1 cellular context compared by ENCODE assay signal in genomic region chr10:7703140-7703539, GRCh38.
TF ChIP-seq lines count a peak whose summit lies in the region.

Gene ITIH2 (plus strand): TSS chr10:7703316. CDS start chr10:7703435, 119 bp downstream.

TF ChIP-seq in HepG2, 621 proteins besides CTCF, POLR2A, EP300 and RAD21 (continued from another document and continues in another):
- peak; percentile 90 for TF ChIP-seq ZNF362 (CRISPR knock-in tag; IDR thresholded peaks at IDR 0.05; ENCODE audit: borderline replicate concordance)
- TF ChIP-seq RNF2 (conservative IDR thresholded peaks at IDR 0.05; ENCODE audit: low read depth), result no peak
- TF ChIP-seq CBFB (CRISPR knock-in tag; IDR thresholded peaks at IDR 0.05), result no peak
- no peak for TF ChIP-seq SP1 (IDR thresholded peaks at IDR 0.05)
- no peak for TF ChIP-seq SP1 (CRISPR knock-in tag; IDR thresholded peaks at IDR 0.05)
- TF ChIP-seq ZNF672 (CRISPR knock-in tag; IDR thresholded peaks at IDR 0.05), result no peak
- peak; percentile 83 for TF ChIP-seq NFIC (IDR thresholded peaks at IDR 0.05; ENCODE audit: low read length)
- no peak for TF ChIP-seq MATR3 (CRISPR knock-in tag; IDR thresholded peaks at IDR 0.05)
- TF ChIP-seq ATF6 (CRISPR knock-in tag; conservative IDR thresholded peaks at IDR 0.05), result no peak
- no peak for TF ChIP-seq DBP (CRISPR knock-in tag; IDR thresholded peaks at IDR 0.05; ENCODE audit: not compliant biosample characterization)
- peak; percentile 94 for TF ChIP-seq ISL2 (CRISPR knock-in tag; IDR thresholded peaks at IDR 0.05)
- TF ChIP-seq SMAD9 (CRISPR knock-in tag; IDR thresholded peaks at IDR 0.05), result no peak
- TF ChIP-seq ARHGAP35 (CRISPR knock-in tag; IDR thresholded peaks at IDR 0.05; ENCODE audit: borderline replicate concordance), result no peak
- no peak for TF ChIP-seq ZNF235 (CRISPR knock-in tag; IDR thresholded peaks at IDR 0.05; ENCODE audit: borderline replicate concordance)
- TF ChIP-seq HMGA1 (CRISPR knock-in tag; conservative IDR thresholded peaks at IDR 0.05), result no peak
- TF ChIP-seq FOSL1 (CRISPR knock-in tag; IDR thresholded peaks at IDR 0.05; ENCODE audit: borderline replicate concordance), result no peak
- no peak for TF ChIP-seq KAT2B (IDR thresholded peaks at IDR 0.05; ENCODE audit: borderline replicate concordance, low read depth, low read length)
- no peak for TF ChIP-seq ZNF639 (CRISPR knock-in tag; conservative IDR thresholded peaks at IDR 0.05)
- no peak for TF ChIP-seq ZNF331 (CRISPR knock-in tag; IDR thresholded peaks at IDR 0.05)
- peak; percentile 80 for TF ChIP-seq ATF2 (CRISPR knock-in tag; IDR thresholded peaks at IDR 0.05)
- TF ChIP-seq SMC3 (IDR thresholded peaks at IDR 0.05; ENCODE audit: low read length), result no peak
- 0 out of 2 replicates have a peak, but pooled peaks have one; percentile 32 for TF ChIP-seq TMF1 (CRISPR knock-in tag; IDR thresholded peaks at IDR 0.05; ENCODE audit: low read depth)
- TF ChIP-seq PAXIP1 (CRISPR knock-in tag; conservative IDR thresholded peaks at IDR 0.05), result peak; percentile 89
- TF ChIP-seq FOXP1 (IDR thresholded peaks at IDR 0.05), result no peak
- TF ChIP-seq FOXP1 (CRISPR knock-in tag; IDR thresholded peaks at IDR 0.05), result peak; percentile 69
- no peak for TF ChIP-seq ZBED4 (CRISPR knock-in tag; IDR thresholded peaks at IDR 0.05; ENCODE audit: borderline replicate concordance)
- TF ChIP-seq PRDM4 (CRISPR knock-in tag; IDR thresholded peaks at IDR 0.05; ENCODE audit: borderline replicate concordance), result no peak
- TF ChIP-seq KDM4B (CRISPR knock-in tag; IDR thresholded peaks at IDR 0.05), result no peak
- TF ChIP-seq MAZ (IDR thresholded peaks at IDR 0.05; ENCODE audit: borderline replicate concordance, low read depth, low read length), result no peak
- TF ChIP-seq MAZ (CRISPR knock-in tag; IDR thresholded peaks at IDR 0.05; ENCODE audit: low read depth), result 0 out of 2 replicates have a peak, but pooled peaks have one; percentile 38
- no peak for TF ChIP-seq ZBTB46 (CRISPR knock-in tag; IDR thresholded peaks at IDR 0.05; ENCODE audit: borderline replicate concordance)
- TF ChIP-seq HINFP (CRISPR knock-in tag; IDR thresholded peaks at IDR 0.05; ENCODE audit: low read depth), result no peak
- TF ChIP-seq PATZ1 (CRISPR knock-in tag; IDR thresholded peaks at IDR 0.05), result 0 out of 2 replicates have a peak, but pooled peaks have one; percentile 9
- no peak for TF ChIP-seq ZNF431 (CRISPR knock-in tag; IDR thresholded peaks at IDR 0.05; ENCODE audit: borderline replicate concordance, low read depth)
- peak; percentile 52; the same call in 1 of the 2 replicates for TF ChIP-seq ETV5 (CRISPR knock-in tag; IDR thresholded peaks at IDR 0.05; ENCODE audit: borderline replicate concordance)
- TF ChIP-seq ATM (IDR thresholded peaks at IDR 0.05; ENCODE audit: borderline replicate concordance), result no peak
